In the genomic region with DNA sequence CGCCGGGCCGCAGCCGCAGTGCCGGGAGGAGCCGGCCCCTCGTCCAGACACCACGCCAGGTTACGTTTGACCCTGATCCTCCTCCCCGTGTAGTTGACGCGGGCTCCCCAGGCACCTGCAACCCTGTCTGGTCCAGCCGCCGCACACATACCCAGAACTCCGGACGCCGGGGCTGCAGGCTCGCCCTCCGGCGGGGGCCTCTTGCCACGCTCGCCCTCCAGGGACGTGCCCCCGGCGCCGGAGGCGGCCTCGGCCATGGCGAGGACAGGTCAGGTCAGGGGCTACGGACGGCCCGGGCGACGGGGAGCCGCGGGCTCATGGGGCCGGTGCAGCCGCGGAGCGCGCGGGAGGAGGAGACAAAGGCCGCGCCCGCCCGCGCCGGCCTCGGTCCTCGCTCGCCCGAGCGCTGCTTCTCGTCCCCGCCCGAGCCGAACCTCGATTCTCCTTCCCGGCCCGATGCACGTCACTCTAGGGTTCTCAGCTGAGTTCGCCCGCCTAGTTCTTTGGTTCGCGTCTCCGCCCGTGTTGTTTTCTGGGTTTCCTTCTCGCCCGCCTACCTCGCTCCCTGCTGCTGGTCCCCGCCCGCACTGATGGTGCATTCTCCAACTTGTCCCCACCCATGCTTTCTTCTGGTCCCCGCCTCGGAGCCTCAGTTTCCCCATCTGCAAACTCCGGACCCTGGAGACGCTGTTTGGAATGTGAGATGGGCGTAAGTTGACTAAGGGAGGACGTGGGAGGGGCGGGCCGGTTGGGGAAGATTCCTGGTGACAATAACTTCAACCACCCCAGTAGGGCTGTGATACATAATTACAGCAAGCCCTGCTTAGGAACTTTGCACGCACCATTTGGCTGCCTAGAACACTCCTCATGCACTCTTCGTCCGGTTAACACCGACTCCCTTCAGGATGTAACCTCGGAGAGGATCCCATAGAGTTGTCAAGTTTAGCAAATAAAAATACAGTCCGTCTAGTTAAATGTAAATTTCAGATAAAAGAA, we compare ENCODE assay signal across 1 cellular context.
A peak's percentile ranks its signal among the peaks of the same experiment; 100 is the strongest.
TF ChIP-seq lines count a peak whose summit lies in the region.

A gene with protein sequence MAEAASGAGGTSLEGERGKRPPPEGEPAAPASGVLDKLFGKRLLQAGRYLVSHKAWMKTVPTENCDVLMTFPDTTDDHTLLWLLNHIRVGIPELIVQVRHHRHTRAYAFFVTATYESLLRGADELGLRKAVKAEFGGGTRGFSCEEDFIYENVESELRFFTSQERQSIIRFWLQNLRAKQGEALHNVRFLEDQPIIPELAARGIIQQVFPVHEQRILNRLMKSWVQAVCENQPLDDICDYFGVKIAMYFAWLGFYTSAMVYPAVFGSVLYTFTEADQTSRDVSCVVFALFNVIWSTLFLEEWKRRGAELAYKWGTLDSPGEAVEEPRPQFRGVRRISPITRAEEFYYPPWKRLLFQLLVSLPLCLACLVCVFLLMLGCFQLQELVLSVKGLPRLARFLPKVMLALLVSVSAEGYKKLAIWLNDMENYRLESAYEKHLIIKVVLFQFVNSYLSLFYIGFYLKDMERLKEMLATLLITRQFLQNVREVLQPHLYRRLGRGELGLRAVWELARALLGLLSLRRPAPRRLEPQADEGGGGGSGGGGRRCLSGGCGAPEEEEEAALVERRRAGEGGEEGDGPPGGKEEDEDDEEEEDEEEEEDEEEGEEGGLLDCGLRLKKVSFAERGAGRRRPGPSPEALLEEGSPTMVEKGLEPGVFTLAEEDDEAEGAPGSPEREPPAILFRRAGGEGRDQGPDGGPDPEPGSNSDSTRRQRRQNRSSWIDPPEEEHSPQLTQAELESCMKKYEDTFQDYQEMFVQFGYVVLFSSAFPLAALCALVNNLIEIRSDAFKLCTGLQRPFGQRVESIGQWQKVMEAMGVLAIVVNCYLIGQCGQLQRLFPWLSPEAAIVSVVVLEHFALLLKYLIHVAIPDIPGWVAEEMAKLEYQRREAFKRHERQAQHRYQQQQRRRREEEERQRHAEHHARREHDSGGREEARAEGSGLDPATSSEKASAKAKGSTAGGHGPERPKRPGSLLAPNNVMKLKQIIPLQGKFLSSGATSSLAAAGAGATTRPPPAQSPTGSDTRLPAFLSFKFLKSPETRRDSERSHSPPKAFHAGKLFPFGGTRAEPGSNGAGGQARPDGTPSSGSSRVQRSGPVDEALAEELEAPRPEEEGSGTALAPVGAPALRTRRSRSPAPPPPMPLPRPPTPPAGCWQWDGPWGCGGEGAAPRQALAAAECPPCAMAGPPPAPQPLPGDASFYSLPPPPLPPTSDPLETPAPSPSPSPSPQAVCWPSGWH (minus strand): TSS at position 442 of the 996 bp plus-strand sequence. CDS start 185 bp downstream, at position 257.

TF ChIP-seq in K562, 482 proteins besides CTCF, POLR2A, EP300 and RAD21 (continued from another document and continues in another):
- TF ChIP-seq ZNF12 (CRISPR knock-in tag; IDR thresholded peaks at IDR 0.05), result no peak; the same call in 1 of the 2 replicates
- TF ChIP-seq RUNX1 (IDR thresholded peaks at IDR 0.05; ENCODE audit: low read depth), result no peak
- no peak for TF ChIP-seq ZBTB8A (IDR thresholded peaks at IDR 0.05; ENCODE audit: partially characterized antibody)
- no peak for TF ChIP-seq SIX5 (IDR thresholded peaks at IDR 0.05; ENCODE audit: borderline replicate concordance in 1 of 2, insufficient read depth in 1 of 2, low read depth in 1 of 2, low read length in 2 of 2)
- TF ChIP-seq ZKSCAN8 (CRISPR knock-in tag; IDR thresholded peaks at IDR 0.05), result 0 out of 2 replicates have a peak, but pooled peaks have one; percentile 29
- TF ChIP-seq, protein P1, sequence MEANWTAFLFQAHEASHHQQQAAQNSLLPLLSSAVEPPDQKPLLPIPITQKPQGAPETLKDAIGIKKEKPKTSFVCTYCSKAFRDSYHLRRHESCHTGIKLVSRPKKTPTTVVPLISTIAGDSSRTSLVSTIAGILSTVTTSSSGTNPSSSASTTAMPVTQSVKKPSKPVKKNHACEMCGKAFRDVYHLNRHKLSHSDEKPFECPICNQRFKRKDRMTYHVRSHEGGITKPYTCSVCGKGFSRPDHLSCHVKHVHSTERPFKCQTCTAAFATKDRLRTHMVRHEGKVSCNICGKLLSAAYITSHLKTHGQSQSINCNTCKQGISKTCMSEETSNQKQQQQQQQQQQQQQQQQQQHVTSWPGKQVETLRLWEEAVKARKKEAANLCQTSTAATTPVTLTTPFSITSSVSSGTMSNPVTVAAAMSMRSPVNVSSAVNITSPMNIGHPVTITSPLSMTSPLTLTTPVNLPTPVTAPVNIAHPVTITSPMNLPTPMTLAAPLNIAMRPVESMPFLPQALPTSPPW (CRISPR knock-in tag; IDR thresholded peaks at IDR 0.05), result peak; percentile 61; the same call in 1 of the 2 replicates
- no peak for TF ChIP-seq JUNB (CRISPR knock-in tag; conservative IDR thresholded peaks at IDR 0.05)
- TF ChIP-seq ZNF3 (CRISPR knock-in tag; IDR thresholded peaks at IDR 0.05), result no peak
- TF ChIP-seq TEAD1 (CRISPR knock-in tag; IDR thresholded peaks at IDR 0.05), result peak in 1 of 2 experiments; percentile 91; a peak in 1 of 4 replicates
- no peak for TF ChIP-seq POLR2B (IDR thresholded peaks at IDR 0.05; ENCODE audit: low read depth, partially characterized antibody)
- TF ChIP-seq NR2F6 (CRISPR knock-in tag; IDR thresholded peaks at IDR 0.05), result no peak
- no peak for TF ChIP-seq KAT8 (IDR thresholded peaks at IDR 0.05; ENCODE audit: low read depth)
- TF ChIP-seq POLR2H (tag; IDR thresholded peaks at IDR 0.05; ENCODE audit: low read depth), result no peak
- TF ChIP-seq SMARCB1 (IDR thresholded peaks at IDR 0.05; ENCODE audit: insufficient read length, low read depth), result no peak
- peak; percentile 84; the same call in 1 of the 2 replicates for TF ChIP-seq ETS1 (conservative IDR thresholded peaks at IDR 0.05; ENCODE audit: control insufficient read depth, low read depth, low read length)
- TF ChIP-seq, protein P2, sequence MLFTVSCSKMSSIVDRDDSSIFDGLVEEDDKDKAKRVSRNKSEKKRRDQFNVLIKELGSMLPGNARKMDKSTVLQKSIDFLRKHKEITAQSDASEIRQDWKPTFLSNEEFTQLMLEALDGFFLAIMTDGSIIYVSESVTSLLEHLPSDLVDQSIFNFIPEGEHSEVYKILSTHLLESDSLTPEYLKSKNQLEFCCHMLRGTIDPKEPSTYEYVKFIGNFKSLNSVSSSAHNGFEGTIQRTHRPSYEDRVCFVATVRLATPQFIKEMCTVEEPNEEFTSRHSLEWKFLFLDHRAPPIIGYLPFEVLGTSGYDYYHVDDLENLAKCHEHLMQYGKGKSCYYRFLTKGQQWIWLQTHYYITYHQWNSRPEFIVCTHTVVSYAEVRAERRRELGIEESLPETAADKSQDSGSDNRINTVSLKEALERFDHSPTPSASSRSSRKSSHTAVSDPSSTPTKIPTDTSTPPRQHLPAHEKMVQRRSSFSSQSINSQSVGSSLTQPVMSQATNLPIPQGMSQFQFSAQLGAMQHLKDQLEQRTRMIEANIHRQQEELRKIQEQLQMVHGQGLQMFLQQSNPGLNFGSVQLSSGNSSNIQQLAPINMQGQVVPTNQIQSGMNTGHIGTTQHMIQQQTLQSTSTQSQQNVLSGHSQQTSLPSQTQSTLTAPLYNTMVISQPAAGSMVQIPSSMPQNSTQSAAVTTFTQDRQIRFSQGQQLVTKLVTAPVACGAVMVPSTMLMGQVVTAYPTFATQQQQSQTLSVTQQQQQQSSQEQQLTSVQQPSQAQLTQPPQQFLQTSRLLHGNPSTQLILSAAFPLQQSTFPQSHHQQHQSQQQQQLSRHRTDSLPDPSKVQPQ (CRISPR knock-in tag; IDR thresholded peaks at IDR 0.05; ENCODE audit: borderline replicate concordance), result no peak
- TF ChIP-seq THAP12 (CRISPR knock-in tag; IDR thresholded peaks at IDR 0.05), result peak; percentile 93
- TF ChIP-seq ESRRA (IDR thresholded peaks at IDR 0.05; ENCODE audit: borderline replicate concordance, low read depth), result peak; percentile 48; the same call in 1 of the 2 replicates
- TF ChIP-seq ARID3B (CRISPR knock-in tag; IDR thresholded peaks at IDR 0.05; ENCODE audit: borderline replicate concordance), result peak; percentile 77; the same call in 1 of the 2 replicates
- peak; percentile 71 for TF ChIP-seq SAP30 (IDR thresholded peaks at IDR 0.05; ENCODE audit: borderline replicate concordance, insufficient read depth, low read depth, low read length, poor library complexity, severe bottlenecking)
- TF ChIP-seq MTF1 (CRISPR knock-in tag; IDR thresholded peaks at IDR 0.05; ENCODE audit: borderline replicate concordance), result no peak
- no peak for TF ChIP-seq CHCHD3 (CRISPR knock-in tag; IDR thresholded peaks at IDR 0.05)
- TF ChIP-seq DACH1 (IDR thresholded peaks at IDR 0.05; ENCODE audit: partially characterized antibody), result peak; percentile 96
- no peak for TF ChIP-seq MED1 (CRISPR knock-in tag; IDR thresholded peaks at IDR 0.05; ENCODE audit: borderline replicate concordance)
- no peak for TF ChIP-seq CREB3 (tag; conservative IDR thresholded peaks at IDR 0.05; ENCODE audit: low read depth)
- peak; percentile 32; the same call in 1 of the 2 replicates for TF ChIP-seq FOSL1 (tag; conservative IDR thresholded peaks at IDR 0.05)
- TF ChIP-seq HMG20A (CRISPR knock-in tag; conservative IDR thresholded peaks at IDR 0.05), result no peak
- TF ChIP-seq HNRNPK (IDR thresholded peaks at IDR 0.05; ENCODE audit: low read depth, low read length, poor library complexity, severe bottlenecking), result peak; percentile 56
- TF ChIP-seq, protein P3, sequence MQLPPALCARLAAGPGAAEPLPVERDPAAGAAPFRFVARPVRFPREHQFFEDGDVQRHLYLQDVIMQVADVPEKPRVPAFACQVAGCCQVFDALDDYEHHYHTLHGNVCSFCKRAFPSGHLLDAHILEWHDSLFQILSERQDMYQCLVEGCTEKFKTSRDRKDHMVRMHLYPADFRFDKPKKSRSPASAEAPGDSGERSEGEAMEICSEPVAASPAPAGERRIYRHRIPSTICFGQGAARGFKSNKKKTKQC (CRISPR knock-in tag; IDR thresholded peaks at IDR 0.05), result peak; percentile 64; the same call in 1 of the 2 replicates
- TF ChIP-seq, protein P4, sequence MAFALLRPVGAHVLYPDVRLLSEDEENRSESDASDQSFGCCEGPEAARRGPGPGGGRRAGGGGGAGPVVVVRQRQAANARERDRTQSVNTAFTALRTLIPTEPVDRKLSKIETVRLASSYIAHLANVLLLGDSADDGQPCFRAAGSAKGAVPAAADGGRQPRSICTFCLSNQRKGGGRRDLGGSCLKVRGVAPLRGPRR (CRISPR knock-in tag; IDR thresholded peaks at IDR 0.05), result no peak
- TF ChIP-seq HMBOX1 (IDR thresholded peaks at IDR 0.05), result no peak; the same call in 1 of the 2 replicates
- TF ChIP-seq ZZZ3 (IDR thresholded peaks at IDR 0.05), result no peak
- TF ChIP-seq ZEB2 (IDR thresholded peaks at IDR 0.05), result 0 out of 2 replicates have a peak, but pooled peaks have one; percentile 32
- TF ChIP-seq MTA1 (IDR thresholded peaks at IDR 0.05; ENCODE audit: borderline replicate concordance), result peak; percentile 93
- 0 out of 2 replicates have a peak, but pooled peaks have one; percentile 36 for TF ChIP-seq FOXK1 (CRISPR knock-in tag; IDR thresholded peaks at IDR 0.05; ENCODE audit: borderline replicate concordance)
- TF ChIP-seq HNRNPLL (IDR thresholded peaks at IDR 0.05; ENCODE audit: low read depth, low read length, poor library complexity, severe bottlenecking), result peak; percentile 51
- no peak for TF ChIP-seq IFI16 (CRISPR knock-in tag; IDR thresholded peaks at IDR 0.05)
- TF ChIP-seq NFXL1 (CRISPR knock-in tag; IDR thresholded peaks at IDR 0.05), result no peak
